In the genomic region with DNA sequence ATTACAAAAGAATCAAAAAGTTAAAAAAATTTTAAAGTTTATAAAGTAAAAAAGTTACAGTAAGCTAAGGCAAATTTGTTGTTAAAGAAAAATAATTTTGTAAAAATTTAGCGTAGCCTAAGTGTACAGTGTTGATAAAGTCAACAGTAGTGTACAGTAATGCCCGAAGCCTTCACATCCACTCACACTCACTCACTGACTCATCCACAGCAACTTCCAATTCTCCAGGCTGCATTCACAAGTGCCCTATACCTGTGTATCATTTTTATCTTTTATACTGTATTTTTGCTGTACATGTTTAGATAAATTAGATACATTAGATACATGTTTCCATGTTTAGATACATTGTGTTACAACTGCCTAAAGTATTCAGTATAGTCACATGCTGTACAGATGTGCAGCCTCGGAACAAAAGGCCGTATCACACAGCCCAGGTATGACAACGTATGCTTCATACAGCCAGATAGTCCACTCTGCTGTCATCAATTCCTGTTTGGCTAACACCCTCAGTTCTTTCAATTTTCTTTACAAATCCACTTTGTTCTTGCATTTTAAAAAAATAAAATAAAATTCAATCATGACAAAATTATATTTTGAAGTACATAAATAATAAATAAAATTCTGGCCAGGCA, we compare ENCODE assay signal across 9 cellular contexts.
"Had no signal": no experiment of that assay in that cellular context is flagged by ENCODE, and none has a peak within 500 bp of the region (broad histone marks: within the 10 kb centered on the region; RNA-seq: fewer than 3 reads in every experiment).

No MANE protein-coding gene starts in this region.

- H3K27me3 ChIP-seq: colonic mucosa had no signal

- H2AFZ ChIP-seq: parathyroid adenoma had no signal

- H3K4me3 ChIP-seq: colonic mucosa had no signal

- DNase-seq: activated CD4-positive, alpha-beta T cell treated with anti-CD3 and anti-CD28 coated beads, Interleukin-2, amount 50 U/mL, for 4 hours; activated effector memory CD4-positive, alpha-beta T cell treated with anti-CD3 and anti-CD28 coated beads, Interleukin-2, amount 50 U/mL, for 16 hours; activated naive CD8-positive, alpha-beta T cell treated with anti-CD3 and anti-CD28 coated beads for 36 hours; activated T-cell treated with anti-CD3 and anti-CD28 coated beads, Interleukin-2, amount 50 U/mL, for 24 hours; anterior cingulate cortex; colonic mucosa; hippocampal formation; midbrain had no signal

- H3K27ac ChIP-seq: colonic mucosa, parathyroid adenoma had no signal

- H3K9ac ChIP-seq: parathyroid adenoma had no signal

- H3K4me1 ChIP-seq: colonic mucosa, parathyroid adenoma had no signal

- H3K9me3 ChIP-seq: colonic mucosa had no signal

- H3K36me3 ChIP-seq: colonic mucosa had no signal
